ENCODE assay signal across 1 cellular context in the genomic region with DNA sequence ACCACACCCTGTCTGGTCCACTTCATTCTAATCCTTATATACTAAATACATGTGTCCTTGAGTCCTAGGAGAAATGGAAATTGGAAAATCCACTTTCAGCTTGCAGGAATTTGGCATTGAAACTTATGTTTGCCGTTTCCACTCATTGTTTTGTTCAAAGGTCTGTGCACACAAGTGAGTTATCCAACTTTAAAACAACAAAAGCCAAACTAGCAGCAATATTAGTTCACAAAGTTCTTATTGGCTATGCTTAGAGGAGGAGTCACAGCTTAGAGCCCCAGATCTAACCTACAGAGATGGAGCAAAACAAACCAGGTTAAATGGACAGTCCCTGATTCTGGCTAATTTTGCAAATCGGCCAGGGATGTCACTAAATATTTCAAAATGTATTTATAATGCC.
TF ChIP-seq lines count a peak whose summit lies in the region.

No MANE protein-coding gene starts in this region.

TF ChIP-seq in SK-N-SH treated with all-trans-retinoic acid at 6 μM for 48 hours, 23 proteins besides CTCF, POLR2A, EP300 and RAD21 (continued from another document):
- TF ChIP-seq ZNF8 (CRISPR knock-in tag; IDR thresholded peaks at IDR 0.05), result no peak
- no peak for TF ChIP-seq ZFP3 (CRISPR knock-in tag; IDR thresholded peaks at IDR 0.05)
- TF ChIP-seq BACH2 (CRISPR knock-in tag; IDR thresholded peaks at IDR 0.05; ENCODE audit: borderline replicate concordance), result no peak
- no peak for TF ChIP-seq ZC3H10 (CRISPR knock-in tag; IDR thresholded peaks at IDR 0.05)
- no peak for TF ChIP-seq RARB (CRISPR knock-in tag; IDR thresholded peaks at IDR 0.05)
- TF ChIP-seq, protein P1, sequence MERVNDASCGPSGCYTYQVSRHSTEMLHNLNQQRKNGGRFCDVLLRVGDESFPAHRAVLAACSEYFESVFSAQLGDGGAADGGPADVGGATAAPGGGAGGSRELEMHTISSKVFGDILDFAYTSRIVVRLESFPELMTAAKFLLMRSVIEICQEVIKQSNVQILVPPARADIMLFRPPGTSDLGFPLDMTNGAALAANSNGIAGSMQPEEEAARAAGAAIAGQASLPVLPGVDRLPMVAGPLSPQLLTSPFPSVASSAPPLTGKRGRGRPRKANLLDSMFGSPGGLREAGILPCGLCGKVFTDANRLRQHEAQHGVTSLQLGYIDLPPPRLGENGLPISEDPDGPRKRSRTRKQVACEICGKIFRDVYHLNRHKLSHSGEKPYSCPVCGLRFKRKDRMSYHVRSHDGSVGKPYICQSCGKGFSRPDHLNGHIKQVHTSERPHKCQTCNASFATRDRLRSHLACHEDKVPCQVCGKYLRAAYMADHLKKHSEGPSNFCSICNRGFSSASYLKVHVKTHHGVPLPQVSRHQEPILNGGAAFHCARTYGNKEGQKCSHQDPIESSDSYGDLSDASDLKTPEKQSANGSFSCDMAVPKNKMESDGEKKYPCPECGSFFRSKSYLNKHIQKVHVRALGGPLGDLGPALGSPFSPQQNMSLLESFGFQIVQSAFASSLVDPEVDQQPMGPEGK (CRISPR knock-in tag; IDR thresholded peaks at IDR 0.05; ENCODE audit: borderline replicate concordance), result no peak
- TF ChIP-seq ZNF565 (CRISPR knock-in tag; conservative IDR thresholded peaks at IDR 0.05; ENCODE audit: low read depth), result no peak
